Comparison of ENCODE assay signal across 17 cellular contexts in genomic region chr3:127678315-127678599, GRCh38. TPM values are rescaled to one million over a fixed set of nuclear protein-coding genes. Genes with fewer than 3 reads are reported as not detected.
DNase-seq lines count a peak whose midpoint lies in the region; ATAC-seq and TF ChIP-seq lines count a peak whose summit lies in the region.
"Had no signal": no experiment of that assay in that cellular context is flagged by ENCODE, and none has a peak within 500 bp of the region (broad histone marks: within the 10 kb centered on the region; RNA-seq: fewer than 3 reads in every experiment).

No MANE protein-coding gene starts in this region.

- no peak for ATAC-seq in CD4-positive, alpha-beta T cell (ENCODE audit: poor library complexity)
- ATAC-seq in activated B cell treated with CpG ODN at 0.5 μM for 24 hours (ENCODE audit: low read depth) (no peak), heart right ventricle (no peak)

- peak overlapping the region; percentile 68 for H3K27ac Mint-ChIP-seq in activated T-cell treated with anti-CD3 and anti-CD28 coated beads, Interleukin-2, amount 50 U/mL, for 24 hours
- H3K27ac Mint-ChIP-seq in CD4-positive, alpha-beta T cell = peak overlapping the region; percentile 21
- no peak overlapping the region for H3K27ac Mint-ChIP-seq in activated B cell treated with CpG ODN at 0.5 μM for 24 hours
- H3K27ac Mint-ChIP-seq: B cell, HFFc6 had no signal

- in situ Hi-C loops in GM23248 (cut with MboI) = no loop called here

- no peak overlapping the region for H3K27ac ChIP-seq in CD4-positive, alpha-beta T cell (ENCODE audit: low read depth, low read length)
- H3K27ac ChIP-seq in skeletal muscle tissue (ENCODE audit: low read depth, low read length) = peak overlapping the region; percentile 18
- H3K27ac ChIP-seq in GM23248 = no peak overlapping the region
- peak overlapping the region in 2 of 10 donors; percentile 4 to 72 for H3K27ac ChIP-seq in heart right ventricle

- H3K36me3 ChIP-seq in skeletal muscle tissue (ENCODE audit: control insufficient read depth in 3 of 3, insufficient read depth in 3 of 3, low read length in 3 of 3) = peaks cover 27 to 44% (median 43%) of the 10 kb centered on the region in 3 donors
- H3K36me3 ChIP-seq in GM23248 (ENCODE audit: low read depth) = no peaks in the 10 kb centered on the region
- H3K36me3 ChIP-seq in heart right ventricle = peaks cover 0 to 62% (median 21%) of the 10 kb centered on the region in 9 donors

- peaks cover 16% of the 10 kb centered on the region for H3K36me3 Mint-ChIP-seq in activated T-cell treated with anti-CD3 and anti-CD28 coated beads, Interleukin-2, amount 50 U/mL, for 24 hours (ENCODE audit: low read depth)
- H3K36me3 Mint-ChIP-seq in CD4-positive, alpha-beta T cell (ENCODE audit: low read depth) = peaks cover 38% of the 10 kb centered on the region
- H3K36me3 Mint-ChIP-seq in activated B cell treated with CpG ODN at 0.5 μM for 24 hours (ENCODE audit: low read depth) = peaks cover 34% of the 10 kb centered on the region

- H3K79me2 ChIP-seq in GM23248 (ENCODE audit: insufficient read depth) = peaks cover 9% of the 10 kb centered on the region; the same call in 1 of the 2 replicates

- H3K4me1 Mint-ChIP-seq in activated T-cell treated with anti-CD3 and anti-CD28 coated beads, Interleukin-2, amount 50 U/mL, for 24 hours (ENCODE audit: low read depth) = peaks cover 25% of the 10 kb centered on the region
- peaks cover 35% of the 10 kb centered on the region for H3K4me1 Mint-ChIP-seq in CD4-positive, alpha-beta T cell (ENCODE audit: low read depth)
- H3K4me1 Mint-ChIP-seq in activated B cell treated with CpG ODN at 0.5 μM for 24 hours = peaks cover 32% of the 10 kb centered on the region

- no peaks in the 10 kb centered on the region for H3K9me3 Mint-ChIP-seq in activated T-cell treated with anti-CD3 and anti-CD28 coated beads, Interleukin-2, amount 50 U/mL, for 24 hours
- no peaks in the 10 kb centered on the region for H3K9me3 Mint-ChIP-seq in CD4-positive, alpha-beta T cell
- no peaks in the 10 kb centered on the region for H3K9me3 Mint-ChIP-seq in activated B cell treated with CpG ODN at 0.5 μM for 24 hours
- H3K9me3 Mint-ChIP-seq: HFFc6 had no signal

- no peaks in the 10 kb centered on the region for H4K20me1 ChIP-seq in GM23248 (ENCODE audit: insufficient read depth)

- no peak for TF ChIP-seq CTCF in CD4-positive, alpha-beta T cell (IDR thresholded peaks at IDR 0.05)
- no peak for TF ChIP-seq CTCF in activated B cell treated with CpG ODN at 0.5 μM for 24 hours (IDR thresholded peaks at IDR 0.05)
- TF ChIP-seq CTCF in heart right ventricle (IDR thresholded peaks at IDR 0.05) = no peak

- H3K9ac ChIP-seq in skeletal muscle tissue (ENCODE audit: low read depth in 1 of 3, low read length in 3 of 3) (no peak overlapping the region), GM23248 (no peak overlapping the region)

- no peak for DNase-seq in activated T-cell treated with anti-CD3 and anti-CD28 coated beads, Interleukin-2, amount 50 U/mL, for 24 hours
- no peak for DNase-seq in activated T-cell treated with anti-CD3 and anti-CD28 coated beads for 4 hours
- no peak for DNase-seq in CD4-positive, alpha-beta T cell
- DNase-seq in activated B cell treated with CpG ODN at 0.5 μM for 24 hours = peak; percentile 4
- DNase-seq in DMS53 treated with DMSO at 0.1 percent for 48 hours (lab: John Stamatoyannopoulos, UW; ENCODE audit: unreplicated experiment) = no peak
- no peak for DNase-seq in GM23248
- DNase-seq in heart right ventricle = no peak
- DNase-seq: Calu3; CD4-positive, CD25-positive, alpha-beta regulatory T cell; EL; HFFc6; KG1; NCI-H1694 treated with DMSO at 0.1 percent for 48 hours; NCI-H510A; NCI-H774 had no signal

- WGBS in GM23248 (ENCODE audit: low coverage in 1 of 2, low lambda C conversion rate in 2 of 2, missing lambda C conversion rate in 2 of 2), 2 experiments = 97 to 98% methylated on average over 8 of the region's 8 CpGs
- WGBS in heart right ventricle, 2 donors = 93 to 98% methylated on average over 8 of the region's 8 CpGs

- intact Hi-C loops in CD4-positive, alpha-beta T cell (cut with DNase I, micrococcal nuclease) = loop anchor here in 1 of 2 experiments (10.0 kb wide), 4 partner anchors 447 to 1593 kb away; partner anchors contain the start of genes EEFSEC, RAB7A, RUVBL1 and SLC41A3
- intact Hi-C loops in activated B cell treated with CpG ODN at 0.5 μM for 24 hours (cut with micrococcal nuclease) (no loop called here), heart right ventricle (cut with DNase I) (loop anchor here in 1 of 10 donors (5.0 kb wide), 1 partner anchor 86 kb away; the partner anchor contains the start of gene TPRA1)

- POLR2A ChIA-PET in CD4-positive, alpha-beta T cell (lab: Charles Lee) = no interaction called here
- POLR2A ChIA-PET in activated B cell treated with CpG ODN at 0.5 μM for 24 hours (lab: Charles Lee) = no interaction called here

- H3K4me3 ChIP-seq in skeletal muscle tissue (ENCODE audit: low read length in 3 of 3) = no peak overlapping the region
- no peak overlapping the region for H3K4me3 ChIP-seq in GM23248
- H3K4me3 ChIP-seq in heart right ventricle = no peak overlapping the region

- CTCF ChIA-PET in CD4-positive, alpha-beta T cell (lab: Charles Lee) = interaction anchor here (1.8 kb wide), 1 partner anchor 103 kb away, joined by 6 read pairs; no protein-coding TSS in a partner anchor
- CTCF ChIA-PET in activated B cell treated with CpG ODN at 0.5 μM for 24 hours (lab: Charles Lee) = interaction anchor here (1.0 kb wide), 1 partner anchor 26 kb away, joined by 3 read pairs; no protein-coding TSS in a partner anchor

- no peaks in the 10 kb centered on the region for H3F3A ChIP-seq in GM23248 (ENCODE audit: insufficient read depth)

- H3K4me3 Mint-ChIP-seq in activated T-cell treated with anti-CD3 and anti-CD28 coated beads, Interleukin-2, amount 50 U/mL, for 24 hours = no peak overlapping the region
- H3K4me3 Mint-ChIP-seq in CD4-positive, alpha-beta T cell = peak overlapping the region; percentile 11
- no peak overlapping the region for H3K4me3 Mint-ChIP-seq in activated B cell treated with CpG ODN at 0.5 μM for 24 hours
- H3K4me3 Mint-ChIP-seq: B cell, HFFc6 had no signal

- H3K27me3 Mint-ChIP-seq in activated T-cell treated with anti-CD3 and anti-CD28 coated beads, Interleukin-2, amount 50 U/mL, for 24 hours = no peaks in the 10 kb centered on the region
- no peaks in the 10 kb centered on the region for H3K27me3 Mint-ChIP-seq in CD4-positive, alpha-beta T cell
- no peaks in the 10 kb centered on the region for H3K27me3 Mint-ChIP-seq in activated B cell treated with CpG ODN at 0.5 μM for 24 hours
- H3K27me3 Mint-ChIP-seq: B cell; CD4-positive, CD25-positive, alpha-beta regulatory T cell had no signal

- H3K27me3 ChIP-seq in CD4-positive, alpha-beta T cell (ENCODE audit: control insufficient read depth, insufficient read depth, low read length) = no peaks in the 10 kb centered on the region
- H3K27me3 ChIP-seq in skeletal muscle tissue (ENCODE audit: control insufficient read depth in 3 of 3, insufficient read depth in 3 of 3, low read length in 3 of 3) = no peaks in the 10 kb centered on the region
- H3K27me3 ChIP-seq in GM23248 (replicated peaks; ENCODE audit: insufficient read depth) = no peaks in the 10 kb centered on the region
- no peaks in the 10 kb centered on the region for H3K27me3 ChIP-seq in heart right ventricle

- H3K4me2 ChIP-seq in GM23248 (ENCODE audit: unreplicated experiment) = no peak overlapping the region

- no peaks in the 10 kb centered on the region for H3K9me2 ChIP-seq in GM23248 (ENCODE audit: insufficient read depth)

- H2AFZ ChIP-seq in GM23248 = no peak overlapping the region

- H3K9me3 ChIP-seq in CD4-positive, alpha-beta T cell (ENCODE audit: control insufficient read depth, low read length) = no peaks in the 10 kb centered on the region
- H3K9me3 ChIP-seq in skeletal muscle tissue (ENCODE audit: control insufficient read depth in 3 of 3, low read length in 3 of 3) (no peaks in the 10 kb centered on the region), GM23248 (ENCODE audit: low read depth) (no peaks in the 10 kb centered on the region), heart right ventricle (no peaks in the 10 kb centered on the region)

- H3K4me1 ChIP-seq in skeletal muscle tissue (ENCODE audit: control insufficient read depth in 3 of 3, insufficient read depth in 3 of 3, low read length in 3 of 3) = peaks cover 13 to 44% (median 32%) of the 10 kb centered on the region in 3 donors
- H3K4me1 ChIP-seq in GM23248 (ENCODE audit: insufficient read depth) = no peaks in the 10 kb centered on the region; the same call in 1 of the 2 replicates
- peaks cover 0 to 49% (median 17%) of the 10 kb centered on the region in 9 donors for H3K4me1 ChIP-seq in heart right ventricle

RNA-seq across cellular contexts. Expression of gene ABTB1, which starts 5.5 kb away (rescaled TPM):
- total RNA-seq in CD4-positive, alpha-beta T cell = 100 to 1,000 TPM; 116 to 118 TPM
- 36.1 and 42.0 TPM in 2 replicates for total RNA-seq in activated B cell treated with CpG ODN at 0.5 μM for 24 hours
- total RNA-seq in skeletal muscle tissue = 6.3 TPM
- 7.8 and 8.9 TPM in 2 replicates for total RNA-seq in GM23248 (2014; rRNA removed; shearing (Covaris generic))
- 20.4 and 20.9 TPM in 2 replicates for polyA plus RNA-seq in GM23248 (2016; fragmentation: Nextera tagmentation; extraction: Ambion mirVana)
- total RNA-seq in heart right ventricle = 10 to 100 TPM; 19.6 to 47.9 (median 23.9) TPM
- 10 to 100 TPM; 36.0 to 56.3 TPM for polyA plus RNA-seq in heart right ventricle

RNA-seq across cellular contexts. Expression of gene PODXL2, which starts 49.3 kb away (rescaled TPM):
- total RNA-seq in CD4-positive, alpha-beta T cell = 1 to 10 TPM; 4.0 to 4.2 TPM
- total RNA-seq in activated B cell treated with CpG ODN at 0.5 μM for 24 hours = 3.3 and 3.7 TPM in 2 replicates
- 4.2 TPM for total RNA-seq in skeletal muscle tissue
- 0.89 and 2.5 TPM in 2 replicates for total RNA-seq in GM23248 (2014; rRNA removed; shearing (Covaris generic))
- polyA plus RNA-seq in GM23248 (2016; fragmentation: Nextera tagmentation; extraction: Ambion mirVana) = 1.2 and 1.8 TPM in 2 replicates
- total RNA-seq in heart right ventricle = 1 to 10 TPM in 9 of 10 donors, under 1 TPM in 1; 0.42 to 4.0 (median 1.5) TPM
- 1 to 10 TPM in 1 of 2 donors, under 1 TPM in 1; 0.66 to 2.2 TPM for polyA plus RNA-seq in heart right ventricle
